In genomic region chr2:56197816-56198215, GRCh38 we compare ENCODE assay signal across 3 cellular contexts.
TF ChIP-seq lines count a peak whose summit lies in the region.

No MANE protein-coding gene starts in this region.

TF ChIP-seq in SK-N-SH, 30 proteins besides CTCF, POLR2A, EP300 and RAD21:
- no peak for TF ChIP-seq NFIC (IDR thresholded peaks at IDR 0.05; ENCODE audit: borderline replicate concordance)
- TF ChIP-seq USF2 (IDR thresholded peaks at IDR 0.05; ENCODE audit: borderline replicate concordance, low read depth, low read length): no peak
- TF ChIP-seq, protein P1, sequence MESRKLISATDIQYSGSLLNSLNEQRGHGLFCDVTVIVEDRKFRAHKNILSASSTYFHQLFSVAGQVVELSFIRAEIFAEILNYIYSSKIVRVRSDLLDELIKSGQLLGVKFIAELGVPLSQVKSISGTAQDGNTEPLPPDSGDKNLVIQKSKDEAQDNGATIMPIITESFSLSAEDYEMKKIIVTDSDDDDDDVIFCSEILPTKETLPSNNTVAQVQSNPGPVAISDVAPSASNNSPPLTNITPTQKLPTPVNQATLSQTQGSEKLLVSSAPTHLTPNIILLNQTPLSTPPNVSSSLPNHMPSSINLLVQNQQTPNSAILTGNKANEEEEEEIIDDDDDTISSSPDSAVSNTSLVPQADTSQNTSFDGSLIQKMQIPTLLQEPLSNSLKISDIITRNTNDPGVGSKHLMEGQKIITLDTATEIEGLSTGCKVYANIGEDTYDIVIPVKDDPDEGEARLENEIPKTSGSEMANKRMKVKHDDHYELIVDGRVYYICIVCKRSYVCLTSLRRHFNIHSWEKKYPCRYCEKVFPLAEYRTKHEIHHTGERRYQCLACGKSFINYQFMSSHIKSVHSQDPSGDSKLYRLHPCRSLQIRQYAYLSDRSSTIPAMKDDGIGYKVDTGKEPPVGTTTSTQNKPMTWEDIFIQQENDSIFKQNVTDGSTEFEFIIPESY (IDR thresholded peaks at IDR 0.05; ENCODE audit: borderline replicate concordance, low read depth): no peak
- TF ChIP-seq FOXJ3 (CRISPR knock-in tag; IDR thresholded peaks at IDR 0.05): no peak
- TF ChIP-seq EZH2phosphoT487 (IDR thresholded peaks at IDR 0.05; ENCODE audit: borderline replicate concordance, low read depth): no peak
- no peak for TF ChIP-seq ELF1 (IDR thresholded peaks at IDR 0.05)
- no peak for TF ChIP-seq GATA2 (CRISPR knock-in tag; IDR thresholded peaks at IDR 0.05)
- TF ChIP-seq CHD2 (IDR thresholded peaks at IDR 0.05; ENCODE audit: low read length, partially characterized antibody): no peak
- no peak for TF ChIP-seq TCF12 (IDR thresholded peaks at IDR 0.05)
- no peak for TF ChIP-seq RFX5 (IDR thresholded peaks at IDR 0.05; ENCODE audit: low read length)
- TF ChIP-seq NRF1 (IDR thresholded peaks at IDR 0.05; ENCODE audit: low read depth, low read length): no peak
- TF ChIP-seq IRF3 (IDR thresholded peaks at IDR 0.05; ENCODE audit: low read depth, low read length): no peak
- TF ChIP-seq RXRA (IDR thresholded peaks at IDR 0.05; ENCODE audit: borderline replicate concordance, low read depth): no peak
- no peak for TF ChIP-seq SMC3 (IDR thresholded peaks at IDR 0.05; ENCODE audit: low read depth, low read length)
- TF ChIP-seq, protein P2, sequence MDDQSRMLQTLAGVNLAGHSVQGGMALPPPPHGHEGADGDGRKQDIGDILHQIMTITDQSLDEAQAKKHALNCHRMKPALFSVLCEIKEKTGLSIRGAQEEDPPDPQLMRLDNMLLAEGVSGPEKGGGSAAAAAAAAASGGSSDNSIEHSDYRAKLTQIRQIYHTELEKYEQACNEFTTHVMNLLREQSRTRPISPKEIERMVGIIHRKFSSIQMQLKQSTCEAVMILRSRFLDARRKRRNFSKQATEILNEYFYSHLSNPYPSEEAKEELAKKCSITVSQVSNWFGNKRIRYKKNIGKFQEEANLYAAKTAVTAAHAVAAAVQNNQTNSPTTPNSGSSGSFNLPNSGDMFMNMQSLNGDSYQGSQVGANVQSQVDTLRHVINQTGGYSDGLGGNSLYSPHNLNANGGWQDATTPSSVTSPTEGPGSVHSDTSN (IDR thresholded peaks at IDR 0.05): no peak

TF ChIP-seq in SK-N-SH treated with all-trans-retinoic acid at 6 μM for 48 hours, 23 proteins besides CTCF, POLR2A, EP300 and RAD21:
- TF ChIP-seq ZNF565 (CRISPR knock-in tag; conservative IDR thresholded peaks at IDR 0.05; ENCODE audit: low read depth) (no peak), BACH2 (CRISPR knock-in tag; IDR thresholded peaks at IDR 0.05; ENCODE audit: borderline replicate concordance) (no peak), ZFP3 (CRISPR knock-in tag; IDR thresholded peaks at IDR 0.05) (no peak), TSHZ2 (CRISPR knock-in tag; IDR thresholded peaks at IDR 0.05) (no peak), PATZ1 (CRISPR knock-in tag; IDR thresholded peaks at IDR 0.05; ENCODE audit: borderline replicate concordance) (no peak), ISL1 (CRISPR knock-in tag; IDR thresholded peaks at IDR 0.05) (no peak), CREB5 (CRISPR knock-in tag; IDR thresholded peaks at IDR 0.05; ENCODE audit: low read depth) (no peak), ZFP30 (CRISPR knock-in tag; IDR thresholded peaks at IDR 0.05) (no peak)

TF ChIP-seq in GM12878, 131 proteins besides CTCF, POLR2A, EP300 and RAD21:
- no peak for TF ChIP-seq STAT3 (IDR thresholded peaks at IDR 0.05; ENCODE audit: low read depth, low read length)
- no peak for TF ChIP-seq SRF (IDR thresholded peaks at IDR 0.05; ENCODE audit: low read depth in 2 of 2, low read length in 2 of 2)
- peak in 1 of 2 experiments; percentile 24; a peak in 1 of 4 replicates for TF ChIP-seq BHLHE40 (IDR thresholded peaks at IDR 0.05; ENCODE audit: borderline replicate concordance in 1 of 2, low read depth in 2 of 2, low read length in 1 of 2)
- no peak for TF ChIP-seq LARP7 (IDR thresholded peaks at IDR 0.05)
- TF ChIP-seq IKZF2 (IDR thresholded peaks at IDR 0.05): peak; percentile 40 to 52; a peak in 2 of 4 replicates
- no peak for TF ChIP-seq GABPA (IDR thresholded peaks at IDR 0.05; ENCODE audit: low read depth)
- peak; percentile 79 for TF ChIP-seq MTA2 (IDR thresholded peaks at IDR 0.05; ENCODE audit: low read depth)
- TF ChIP-seq RELB (IDR thresholded peaks at IDR 0.05; ENCODE audit: low read depth): peak; percentile 52; the same call in 1 of the 2 replicates
- 0 out of 2 replicates have a peak, but pooled peaks have one; percentile 28 for TF ChIP-seq NR2F1 (conservative IDR thresholded peaks at IDR 0.05)
- peak; percentile 20 for TF ChIP-seq MEF2B (IDR thresholded peaks at IDR 0.05; ENCODE audit: partially characterized antibody, poor library complexity, severe bottlenecking)
